1 cellular context compared by ENCODE assay signal in the genomic region with DNA sequence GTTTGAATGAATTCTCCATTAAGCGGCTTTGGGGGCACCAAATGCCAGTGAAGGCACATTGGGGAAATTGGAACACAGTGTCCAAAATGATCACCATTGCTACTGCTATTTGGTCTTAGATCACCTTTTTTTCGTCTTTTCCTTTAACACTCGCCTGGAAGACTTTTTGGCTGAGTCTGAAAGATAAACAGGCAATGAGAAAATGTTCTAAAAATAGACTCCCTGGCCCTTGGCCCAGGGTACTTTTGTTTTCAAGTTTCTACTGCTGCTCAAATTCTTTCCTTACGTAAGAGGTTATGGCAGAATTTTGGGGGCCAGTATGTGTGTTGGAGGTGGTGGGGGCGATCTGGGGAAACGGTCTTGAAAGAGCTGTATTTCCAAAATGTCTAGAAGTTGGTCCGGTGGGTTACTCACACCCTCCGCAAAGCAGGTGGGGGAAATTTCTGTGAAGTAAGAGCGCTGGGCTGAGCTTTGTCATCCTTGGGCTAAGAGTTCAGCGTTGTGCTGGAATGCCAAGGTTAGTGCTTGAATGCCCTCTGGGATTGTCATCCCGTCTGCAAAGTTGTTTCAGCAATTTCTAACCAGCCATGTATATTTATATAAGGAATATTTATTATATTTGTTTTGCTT.
TF ChIP-seq lines count a peak whose summit lies in the region.

No MANE protein-coding gene starts in this region.

TF ChIP-seq in HepG2, 621 proteins besides CTCF, POLR2A, EP300 and RAD21:
- TF ChIP-seq ELF3 (CRISPR knock-in tag; IDR thresholded peaks at IDR 0.05) = no peak
- TF ChIP-seq RARA (CRISPR knock-in tag; IDR thresholded peaks at IDR 0.05) = peak; percentile 45
- peak; percentile 28; the same call in 1 of the 2 replicates for TF ChIP-seq HNF4A (CRISPR knock-in tag; IDR thresholded peaks at IDR 0.05)
- TF ChIP-seq TEAD3 (CRISPR knock-in tag; optimal IDR thresholded peaks at IDR 0.05; ENCODE audit: borderline replicate concordance) = peak; percentile 60
